ENCODE assay signal across 36 cellular contexts in the genomic region with DNA sequence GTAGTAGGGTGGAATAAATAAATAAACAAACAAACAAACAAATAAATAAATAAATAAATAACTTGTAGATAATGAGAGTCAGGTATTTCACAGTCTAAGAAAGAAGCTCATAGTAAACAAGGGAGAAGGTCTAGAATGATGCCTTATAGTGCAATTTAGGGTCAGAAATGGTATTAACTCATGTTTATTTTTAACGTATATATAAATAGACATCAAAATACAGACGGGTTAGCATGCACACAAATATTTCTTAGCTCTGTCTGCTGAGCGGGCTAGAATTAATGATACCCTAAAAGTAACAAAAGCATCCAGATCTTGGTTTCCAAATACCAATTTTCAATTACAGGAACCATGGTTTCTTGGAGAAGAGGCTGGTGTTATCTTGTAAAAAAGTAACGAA. TPM values are rescaled to one million over a fixed set of nuclear protein-coding genes. Genes with fewer than 3 reads are reported as not detected.
"Had no signal": no experiment of that assay in that cellular context is flagged by ENCODE, and none has a peak within 500 bp of the region (broad histone marks: within the 10 kb centered on the region; RNA-seq: fewer than 3 reads in every experiment).

No MANE protein-coding gene starts in this region.

- FAIRE-seq: TTC549 had no signal

- DNase-seq: activated B cell treated with CpG ODN at 0.5 μM for 24 hours; activated CD4-positive, alpha-beta memory T cell treated with anti-CD3 and anti-CD28 coated beads for 36 hours; activated CD4-positive, alpha-beta T cell treated with anti-CD3 and anti-CD28 coated beads for 4 hours; activated CD4-positive, alpha-beta T cell treated with anti-CD3 and anti-CD28 coated beads, Interleukin-2, amount 10 ng/mL, durations not matched to agents 24 days and 14 days; activated CD4-positive, alpha-beta T cell treated with anti-CD3 and anti-CD28 coated beads, Interleukin-2, amount 50 U/mL, for 1 hour; activated CD4-positive, alpha-beta T cell treated with anti-CD3 and anti-CD28 coated beads, Interleukin-2, amount 50 U/mL, for 4 hours; activated CD4-positive, CD25-positive, alpha-beta regulatory T cell treated with anti-CD3 and anti-CD28 coated beads, Interleukin-2, amount 50 U/mL, for 72 hours; activated CD8-positive, alpha-beta memory T cell treated with anti-CD3 and anti-CD28 coated beads, Interleukin-2, amount 50 U/mL, for 4 hours; activated CD8-positive, alpha-beta T cell treated with anti-CD3 and anti-CD28 coated beads for 36 hours; activated effector memory CD4-positive, alpha-beta T cell treated with anti-CD3 and anti-CD28 coated beads, Interleukin-2, amount 50 U/mL, for 16 hours; activated gamma-delta T cell treated with Interleukin-2 at 50 U/mL for 16 hours; activated naive CD4-positive, alpha-beta T cell; activated naive CD4-positive, alpha-beta T cell treated with anti-CD3 and anti-CD28 coated beads for 36 hours; activated naive CD4-positive, alpha-beta T cell treated with anti-CD3 and anti-CD28 coated beads, Interleukin-2, amount 50 U/mL, for 16 hours; activated naive CD8-positive, alpha-beta T cell treated with anti-CD3 and anti-CD28 coated beads for 36 hours; activated T-cell treated with anti-CD3 and anti-CD28 coated beads for 4 hours; activated T-cell treated with anti-CD3 and anti-CD28 coated beads, Interleukin-2, amount 50 U/mL, for 1 hour; activated T-cell treated with anti-CD3 and anti-CD28 coated beads, Interleukin-2, amount 50 U/mL, for 4 hours; activated T-cell treated with anti-CD3 and anti-CD28 coated beads, Interleukin-2, amount 50 U/mL, for 72 hours; adrenal gland; amniotic stem cell; aorta; body of pancreas; brain microvascular endothelial cell; central memory CD4-positive, alpha-beta T cell; T-helper 1 cell; T-helper 2 cell; T-helper 9 cell had no signal

- H3K36me3 ChIP-seq: adrenal gland, brain microvascular endothelial cell, breast epithelium had no signal

- H3K4me1 ChIP-seq: adrenal gland, body of pancreas, breast epithelium had no signal

- H3K4me3 ChIP-seq: adrenal gland, body of pancreas, breast epithelium had no signal

- H3K9me3 ChIP-seq: adrenal gland, body of pancreas, breast epithelium had no signal

- H3K27ac ChIP-seq: adrenal gland, body of pancreas, brain microvascular endothelial cell, breast epithelium, VCaP had no signal

- H3K27me3 ChIP-seq: body of pancreas, brain microvascular endothelial cell had no signal

- ATAC-seq: activated CD8-positive, alpha-beta T cell treated with anti-CD3 and anti-CD28 coated beads for 36 hours; activated naive CD4-positive, alpha-beta T cell treated with anti-CD3 and anti-CD28 coated beads, Interleukin-2, amount 50 U/mL, for 72 hours; activated T-cell treated with anti-CD3 and anti-CD28 coated beads, Interleukin-2, amount 50 U/mL, for 4 hours; activated T-cell treated with anti-CD3 and anti-CD28 coated beads, Interleukin-2, amount 50 U/mL, for 72 hours; activated T-helper 17 cell treated with anti-CD3 and anti-CD28 coated beads, Interleukin-2, amount 50 U/mL, for 72 hours; body of pancreas had no signal

RNA-seq across cellular contexts. Expression of gene PFKFB1, which starts 16.6 kb away (rescaled TPM):
- polyA plus RNA-seq: aorta had no signal

RNA-seq across cellular contexts. Expression of gene ALAS2, which starts 53.4 kb away (rescaled TPM):
- total RNA-seq: activated CD4-positive, alpha-beta memory T cell treated with anti-CD3 and anti-CD28 coated beads for 36 hours; activated CD4-positive, alpha-beta T cell treated with anti-CD3 and anti-CD28 coated beads, Interleukin-2, amount 10 ng/mL, durations not matched to agents 24 days and 14 days; activated CD8-positive, alpha-beta memory T cell treated with anti-CD3 and anti-CD28 coated beads for 36 hours; activated CD8-positive, alpha-beta T cell treated with anti-CD3 and anti-CD28 coated beads for 36 hours; activated naive CD4-positive, alpha-beta T cell treated with anti-CD3 and anti-CD28 coated beads for 36 hours; activated naive CD4-positive, alpha-beta T cell treated with anti-CD3 and anti-CD28 coated beads, Interleukin-2, amount 50 U/mL, for 72 hours; activated naive CD8-positive, alpha-beta T cell treated with anti-CD3 and anti-CD28 coated beads for 36 hours; activated T-cell treated with anti-CD3 and anti-CD28 coated beads, Interleukin-2, amount 50 U/mL, for 4 hours; activated T-cell treated with anti-CD3 and anti-CD28 coated beads, Interleukin-2, amount 50 U/mL, for 72 hours; activated T-helper 1 cell treated with anti-CD3 and anti-CD28 coated beads, Interleukin-12 subunit alpha, Interleukin-12 subunit beta, Interleukin-2, Interleukin-4 antibody, amounts not matched to agents 30 ng/mL and 10 ng/mL and 1 ng/mL, durations not matched to agents 14 hours and 24 hours and 36 hours; activated T-helper 17 cell treated with anti-CD3 and anti-CD28 coated beads, Interleukin-2, amount 50 U/mL, for 72 hours; astrocyte; body of pancreas had no signal
- polyA plus RNA-seq: aorta had no signal
